Comparison of ENCODE assay signal across 1 cellular context in the genomic region with DNA sequence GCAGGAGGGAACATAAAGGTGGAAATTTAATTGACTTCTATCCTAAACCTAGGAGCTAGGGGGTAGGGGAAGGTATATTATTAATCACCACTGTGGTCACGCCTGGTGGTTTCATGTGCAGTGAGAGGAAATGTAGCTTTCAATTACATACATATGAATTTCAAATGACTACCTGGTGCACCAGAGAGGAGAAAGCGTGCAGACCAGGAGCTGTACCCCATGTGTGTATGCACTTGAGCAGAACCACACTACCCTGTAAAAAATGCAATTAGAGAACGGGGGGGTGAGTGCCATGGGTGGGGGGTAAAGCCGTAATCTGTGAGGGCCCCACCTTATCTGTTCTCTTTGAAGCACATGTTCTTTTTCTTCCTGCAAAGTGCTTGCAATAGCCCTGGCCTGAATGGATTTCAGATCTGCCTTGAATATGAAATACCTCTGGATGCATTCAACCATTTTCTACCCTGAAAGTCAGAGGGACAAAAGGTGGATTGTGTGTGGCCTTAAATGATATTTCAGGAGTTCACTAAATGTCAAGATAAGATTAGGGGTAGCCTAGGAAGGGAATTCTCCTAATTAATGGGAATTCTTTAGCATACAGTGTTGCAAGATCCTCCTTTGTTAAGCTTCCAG.
TF ChIP-seq lines count a peak whose summit lies in the region.

No MANE protein-coding gene starts in this region.

TF ChIP-seq in H1, 55 proteins besides CTCF, POLR2A, EP300 and RAD21:
- TF ChIP-seq CHD2 (IDR thresholded peaks at IDR 0.05; ENCODE audit: low read length) (no peak), EZH2 (IDR thresholded peaks at IDR 0.05; ENCODE audit: low read depth, low read length, severe bottlenecking) (no peak), SIN3A (conservative IDR thresholded peaks at IDR 0.05 in 1 of 2, IDR thresholded peaks at IDR 0.05 in 1 of 2; ENCODE audit: low read depth in 1 of 2, low read length in 2 of 2) (no peak), CHD1 (IDR thresholded peaks at IDR 0.05; ENCODE audit: low read depth, low read length) (no peak), RNF2 (IDR thresholded peaks at IDR 0.05; ENCODE audit: borderline replicate concordance, low read depth, low read length, missing control alignments, poor library complexity, severe bottlenecking) (no peak)
